ENCODE assay signal across 1 cellular context in the genomic region with DNA sequence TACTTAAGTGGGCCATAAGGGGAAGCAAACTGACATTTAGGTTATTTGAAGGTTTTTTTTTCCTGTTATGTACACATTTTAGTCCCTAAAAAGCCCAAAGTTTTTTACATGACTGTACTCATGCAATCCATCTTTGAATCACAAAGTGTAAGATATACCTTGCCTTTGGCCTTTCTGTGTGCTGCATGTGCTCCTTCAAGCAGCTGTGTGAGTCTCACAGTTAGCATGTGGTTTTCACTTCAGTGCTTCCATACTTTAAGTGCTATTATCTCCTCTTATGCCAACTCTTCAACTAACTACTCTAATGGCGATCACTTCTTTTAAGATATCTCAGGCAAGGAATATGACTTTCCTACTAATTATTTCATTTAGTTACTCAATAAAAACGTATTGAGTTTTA.
TF ChIP-seq lines count a peak whose summit lies in the region.

No MANE protein-coding gene starts in this region.

TF ChIP-seq in GM12878, 131 proteins besides CTCF, POLR2A, EP300 and RAD21 (continued from another document):
- TF ChIP-seq CHD1 (IDR thresholded peaks at IDR 0.05; ENCODE audit: low read depth, low read length) = no peak
- no peak for TF ChIP-seq ZNF274 (IDR thresholded peaks at IDR 0.05; ENCODE audit: insufficient read depth, insufficient read length)
- no peak for TF ChIP-seq BMI1 (IDR thresholded peaks at IDR 0.05; ENCODE audit: borderline replicate concordance)
